Comparison of ENCODE assay signal across 9 cellular contexts in genomic region chr16:56944954-56945839, GRCh38. TPM values are rescaled to one million over a fixed set of nuclear protein-coding genes. Genes with fewer than 3 reads are reported as not detected.
DNase-seq lines count a peak whose midpoint lies in the region; ATAC-seq and TF ChIP-seq lines count a peak whose summit lies in the region.
"Had no signal": no experiment of that assay in that cellular context is flagged by ENCODE, and none has a peak within 500 bp of the region (broad histone marks: within the 10 kb centered on the region; RNA-seq: fewer than 3 reads in every experiment).

No MANE protein-coding gene starts in this region.

- no peak overlapping the region for H2BK15ac ChIP-seq in neuronal stem cell (ENCODE audit: low read length)

- H3K36me3 ChIP-seq in breast epithelium (peaks cover 14% of the 10 kb centered on the region), tibial artery (peaks cover 51 to 82% (median 62%) of the 10 kb centered on the region in 3 donors), endodermal cell (ENCODE audit: control insufficient read depth, insufficient read depth, low read length) (peaks cover 55% of the 10 kb centered on the region), neuronal stem cell (replicated peaks in 1 of 2; ENCODE audit: control insufficient read depth in 2 of 2, insufficient read depth in 2 of 2, low read length in 2 of 2) (peaks cover 16 to 53% of the 10 kb centered on the region in 2 donors)

- no peak for TF ChIP-seq CTCF in breast epithelium (IDR thresholded peaks at IDR 0.05)
- no peak for TF ChIP-seq CTCF in MCF 10A (IDR thresholded peaks at IDR 0.05; ENCODE audit: unreplicated experiment)
- TF ChIP-seq CTCF in tibial artery (IDR thresholded peaks at IDR 0.05) = no peak
- no peak for TF ChIP-seq CTCF in endodermal cell (conservative IDR thresholded peaks at IDR 0.05)

- no peak for ATAC-seq in central memory CD8-positive, alpha-beta T cell (replicated peaks; ENCODE audit: extremely low read depth, poor library complexity, severe bottlenecking)

- H3K4me3 Mint-ChIP-seq in MCF 10A (ENCODE audit: unreplicated experiment) = no peak overlapping the region
- no peak overlapping the region for H3K4me3 Mint-ChIP-seq in central memory CD8-positive, alpha-beta T cell
- H3K4me3 Mint-ChIP-seq in endodermal cell = no peak overlapping the region

- TF ChIP-seq POLR2A in breast epithelium (IDR thresholded peaks at IDR 0.05) = no peak

- H2BK12ac ChIP-seq in neuronal stem cell (ENCODE audit: low read length) = no peak overlapping the region

- H3K23ac ChIP-seq in neuronal stem cell (ENCODE audit: low read depth, low read length, poor library complexity) = no peak overlapping the region

- no peak overlapping the region for H2AK5ac ChIP-seq in neuronal stem cell (ENCODE audit: low read depth, low read length)

- DNase-seq in breast epithelium (ENCODE audit: low spot score in 2 of 2) = no peak
- DNase-seq in MCF 10A (ENCODE audit: unreplicated experiment) = no peak
- DNase-seq in M059J (ENCODE audit: low read depth) = peak; percentile 48
- DNase-seq in central memory CD8-positive, alpha-beta T cell (ENCODE audit: low spot score in 2 of 2) = no peak
- DNase-seq in tibial artery = peak in 1 of 2 donors; percentile 51
- no peak for DNase-seq in endodermal cell
- DNase-seq in neuronal stem cell (ENCODE audit: low spot score) = no peak
- no peak for DNase-seq in midbrain (lab: John Stamatoyannopoulos, UW)

- no peaks in the 10 kb centered on the region for H3K27me3 ChIP-seq in breast epithelium
- no peaks in the 10 kb centered on the region for H3K27me3 ChIP-seq in tibial artery
- no peaks in the 10 kb centered on the region for H3K27me3 ChIP-seq in endodermal cell (ENCODE audit: control insufficient read depth, insufficient read depth, low read length, poor library complexity, severe bottlenecking)
- H3K27me3 ChIP-seq in neuronal stem cell (ENCODE audit: control insufficient read depth in 3 of 3, insufficient read depth in 3 of 3, low read depth in 1 of 3, low read length in 3 of 3) = no peaks in the 10 kb centered on the region

- H3K18ac ChIP-seq in neuronal stem cell (ENCODE audit: low read length) = no peak overlapping the region

- no peak overlapping the region for H4K91ac ChIP-seq in neuronal stem cell (ENCODE audit: low read depth, low read length, poor library complexity)

- H4K8ac ChIP-seq in neuronal stem cell (ENCODE audit: low read depth, low read length) = no peak overlapping the region

- H3K27ac Mint-ChIP-seq in MCF 10A (ENCODE audit: low read depth, unreplicated experiment) = no peak overlapping the region
- H3K27ac Mint-ChIP-seq in central memory CD8-positive, alpha-beta T cell (ENCODE audit: low read depth) = peak overlapping the region; percentile 72
- H3K27ac Mint-ChIP-seq in endodermal cell = no peak overlapping the region

- H3K9me3 Mint-ChIP-seq in MCF 10A (ENCODE audit: unreplicated experiment) (no peaks in the 10 kb centered on the region), endodermal cell (no peaks in the 10 kb centered on the region)
- no peaks in the 10 kb centered on the region for H3K9me3 Mint-ChIP-seq in central memory CD8-positive, alpha-beta T cell

- CTCF ChIA-PET in MCF 10A (lab: Yijun Ruan, JAX) = interaction anchor here (0.9 kb wide), 1 partner anchor 12 kb away, joined by 3 read pairs; no protein-coding TSS in a partner anchor

- no peaks in the 10 kb centered on the region for H3K4me1 Mint-ChIP-seq in MCF 10A (ENCODE audit: insufficient read depth, unreplicated experiment)
- H3K4me1 Mint-ChIP-seq in central memory CD8-positive, alpha-beta T cell = peaks cover 12% of the 10 kb centered on the region
- H3K4me1 Mint-ChIP-seq in endodermal cell = peaks cover 7% of the 10 kb centered on the region

- H2AFZ ChIP-seq in neuronal stem cell (ENCODE audit: low read length) = no peak overlapping the region

- no peak overlapping the region for H3K4me2 ChIP-seq in neuronal stem cell (ENCODE audit: insufficient read depth, low read length, poor library complexity, severe bottlenecking)

- no peak overlapping the region for H3K4ac ChIP-seq in neuronal stem cell (ENCODE audit: low read length)

- 87 to 93% methylated on average over 2 of the region's 2 CpGs for WGBS in endodermal cell (ENCODE audit: insufficient coverage in 1 of 2, insufficient read length in 1 of 2), 2 experiments
- no CpG with 5 or more reads among the region's 2 CpGs for WGBS in neuronal stem cell (ENCODE audit: extremely low coverage in 2 of 2, insufficient read length in 2 of 2, insufficient replicate concordance in 1 of 2), 2 donors

- POLR2A ChIA-PET in MCF 10A (lab: Yijun Ruan, JAX) = interaction anchor here (0.7 to 3.4 kb wide), 5 partner anchors 9 to 153 kb away, joined by 4 to 31 read pairs (median 4); partner anchors contain the start of gene HERPUD1

- no peaks in the 10 kb centered on the region for H3K9me3 ChIP-seq in breast epithelium
- no peaks in the 10 kb centered on the region for H3K9me3 ChIP-seq in tibial artery
- no peaks in the 10 kb centered on the region for H3K9me3 ChIP-seq in endodermal cell (ENCODE audit: control insufficient read depth, low read length)
- no peaks in the 10 kb centered on the region for H3K9me3 ChIP-seq in neuronal stem cell (replicated peaks in 1 of 2; ENCODE audit: control insufficient read depth in 2 of 2, insufficient read depth in 1 of 2, low read depth in 1 of 2, low read length in 2 of 2)

- H2BK120ac ChIP-seq in neuronal stem cell (ENCODE audit: low read depth, low read length) = no peak overlapping the region

- H3K36me3 Mint-ChIP-seq in MCF 10A (ENCODE audit: insufficient read depth, unreplicated experiment) (peaks cover 63% of the 10 kb centered on the region), endodermal cell (ENCODE audit: low read depth) (peaks cover 38% of the 10 kb centered on the region)
- peaks cover 51% of the 10 kb centered on the region for H3K36me3 Mint-ChIP-seq in central memory CD8-positive, alpha-beta T cell (ENCODE audit: insufficient read depth)

- no peak overlapping the region for H2BK5ac ChIP-seq in neuronal stem cell (ENCODE audit: low read length)

- H3K9ac ChIP-seq in endodermal cell (ENCODE audit: extremely low read depth, low read length, poor library complexity, severe bottlenecking) (no peak overlapping the region), neuronal stem cell (ENCODE audit: low read depth, low read length, poor library complexity) (no peak overlapping the region)

- H3K4me1 ChIP-seq in breast epithelium = no peaks in the 10 kb centered on the region
- peaks cover 3 to 26% (median 9%) of the 10 kb centered on the region in 4 donors for H3K4me1 ChIP-seq in tibial artery
- no peaks in the 10 kb centered on the region for H3K4me1 ChIP-seq in endodermal cell (ENCODE audit: control insufficient read depth, insufficient read depth, low read length)
- no peaks in the 10 kb centered on the region for H3K4me1 ChIP-seq in neuronal stem cell (ENCODE audit: control insufficient read depth in 2 of 2, insufficient read depth in 1 of 2, low read depth in 1 of 2, low read length in 2 of 2)

- no TSS peak for BruUV-seq in MCF 10A (replicated peaks; lab: Mats Ljungman, UMichigan)

- no peak overlapping the region for H3K14ac ChIP-seq in neuronal stem cell (ENCODE audit: low read length)

- H3K79me1 ChIP-seq in neuronal stem cell (ENCODE audit: low read depth, low read length) = no peaks in the 10 kb centered on the region

- H3K27ac ChIP-seq in breast epithelium (peak overlapping the region; percentile 35 to 55), tibial artery (peak overlapping the region; percentile 26 to 28), endodermal cell (ENCODE audit: low read depth, low read length) (no peak overlapping the region), neuronal stem cell (replicated peaks; ENCODE audit: low read length) (no peak overlapping the region)
- H3K27ac ChIP-seq: VCaP had no signal

- H3K4me3 ChIP-seq in breast epithelium (no peak overlapping the region), tibial artery (no peak overlapping the region), endodermal cell (ENCODE audit: low read length) (no peak overlapping the region), neuronal stem cell (ENCODE audit: low read length in 2 of 2) (no peak overlapping the region)

- no peaks in the 10 kb centered on the region for H3K27me3 Mint-ChIP-seq in MCF 10A (ENCODE audit: insufficient read depth, unreplicated experiment)
- H3K27me3 Mint-ChIP-seq in central memory CD8-positive, alpha-beta T cell = no peaks in the 10 kb centered on the region
- no peaks in the 10 kb centered on the region for H3K27me3 Mint-ChIP-seq in endodermal cell (ENCODE audit: insufficient read depth)

- intact Hi-C loops in breast epithelium (cut with DNase I; ENCODE audit: low total_unique reads) (no loop called here), MCF 10A (cut with micrococcal nuclease) (no loop called here), tibial artery (cut with DNase I; ENCODE audit: low total_unique reads) (no loop called here)

RNA-seq across cellular contexts. Expression of gene HERPUD1, which starts 13.3 kb away (rescaled TPM):
- total RNA-seq in breast epithelium (100 to 1,000 TPM; 123 to 162 (median 149) TPM), MCF 10A (2022) (201 and 242 TPM in 2 replicates), endodermal cell (10 to 100 TPM; 21.5 to 40.6 TPM)
- total RNA-seq in M059J (2014; rRNA removed; shearing (Covaris generic)) = 104 and 124 TPM in 2 replicates
- polyA plus RNA-seq in endodermal cell (2013, experiment 1 of 2) = 51.1 TPM
- 39.7 TPM for polyA plus RNA-seq in endodermal cell (2013, experiment 2 of 2)
- polyA plus RNA-seq in neuronal stem cell (2013, experiment 1 of 2) = 11.7 TPM
- 12.1 TPM for polyA plus RNA-seq in neuronal stem cell (2013, experiment 2 of 2)

RNA-seq across cellular contexts. Expression of gene CETP, which starts 16.6 kb away (rescaled TPM):
- under 1 TPM; 0.44 to 0.80 (median 0.66) TPM for total RNA-seq in breast epithelium
- not detected in 2 replicates for total RNA-seq in MCF 10A (2022)
- not detected in 2 replicates for total RNA-seq in M059J (2014; rRNA removed; shearing (Covaris generic))
- not detected for total RNA-seq in endodermal cell
- polyA plus RNA-seq in endodermal cell (2013, experiment 1 of 2) = not detected
- not detected for polyA plus RNA-seq in endodermal cell (2013, experiment 2 of 2)
- polyA plus RNA-seq in neuronal stem cell (2013, experiment 1 of 2) = not detected
- not detected for polyA plus RNA-seq in neuronal stem cell (2013, experiment 2 of 2)

RNA-seq across cellular contexts. Expression of gene NLRC5, which starts 44.2 kb away (rescaled TPM):
- total RNA-seq in breast epithelium (10 to 100 TPM; 18.4 to 34.4 (median 24.1) TPM), MCF 10A (2022) (8.0 and 14.5 TPM in 2 replicates), endodermal cell (under 1 TPM; 0.64 to 0.97 TPM)
- 25.2 and 31.1 TPM in 2 replicates for total RNA-seq in M059J (2014; rRNA removed; shearing (Covaris generic))
- polyA plus RNA-seq in endodermal cell (2013, experiment 1 of 2) = 0.21 TPM
- 0.12 TPM for polyA plus RNA-seq in endodermal cell (2013, experiment 2 of 2)
- 0.06 TPM for polyA plus RNA-seq in neuronal stem cell (2013, experiment 1 of 2)
- polyA plus RNA-seq in neuronal stem cell (2013, experiment 2 of 2) = 0.39 TPM

Comparison
In these comparisons a context has a peak if more than half of its experiments do, and no peak if none do; other contexts are left out.
1. H3K27ac ChIP-seq: peak in breast epithelium (2 of 2) and tibial artery (2 of 2); none in endodermal cell (single experiment) and neuronal stem cell (single experiment).